ENCODE assay signal across 1 cellular context in genomic region chrX:150690126-150690525, GRCh38.
TF ChIP-seq lines count a peak whose summit lies in the region.

No MANE protein-coding gene starts in this region.

TF ChIP-seq in IMR-90, 13 proteins besides CTCF, POLR2A, EP300 and RAD21:
- TF ChIP-seq USF2 (IDR thresholded peaks at IDR 0.05; ENCODE audit: low read depth, low read length): no peak
- peak; percentile 42; the same call in 1 of the 2 replicates for TF ChIP-seq FOS (IDR thresholded peaks at IDR 0.05; ENCODE audit: low read depth, low read length)
